In genomic region chr22:31161386-31161785, GRCh38 we compare ENCODE assay signal across 8 cellular contexts. TPM values are rescaled to one million over a fixed set of nuclear protein-coding genes. Genes with fewer than 3 reads are reported as not detected.
DNase-seq lines count a peak whose midpoint lies in the region; ATAC-seq and TF ChIP-seq lines count a peak whose summit lies in the region.

No MANE protein-coding gene starts in this region.

- no peaks in the 10 kb centered on the region for H3K9me3 Mint-ChIP-seq in chondrocyte (ENCODE audit: low read depth)
- no peaks in the 10 kb centered on the region for H3K9me3 Mint-ChIP-seq in natural killer cell

- H4K20me1 ChIP-seq in IMR-90 (ENCODE audit: insufficient read depth, low read length) = peaks cover 9% of the 10 kb centered on the region; the same call in 1 of the 2 replicates

- no peak for TF ChIP-seq POLR2A in IMR-90 (IDR thresholded peaks at IDR 0.05; ENCODE audit: low read depth, low read length)

- peak overlapping the region; percentile 97; the same call in 1 of the 2 replicates for H3K9ac ChIP-seq in IMR-90 (ENCODE audit: low read depth, low read length)

- no peaks in the 10 kb centered on the region for H3K9me3 ChIP-seq in A673 (ENCODE audit: low read depth, low read length, poor library complexity, severe bottlenecking)
- no peaks in the 10 kb centered on the region for H3K9me3 ChIP-seq in IMR-90 (ENCODE audit: control insufficient read depth, insufficient read depth, low read length)

- in situ Hi-C loops in IMR-90 (cut with MboI; ENCODE audit: low sequenced_read_pairs) = no loop called here

- no peak overlapping the region for H2BK15ac ChIP-seq in IMR-90 (ENCODE audit: low read depth, low read length)

- CTCF ChIA-PET in A673 (lab: Charles Lee) (no interaction called here), IMR-90 (lab: Yijun Ruan, JAX) (interaction anchor here (0.6 to 1.2 kb wide), 2 partner anchors 13 to 81 kb away, joined by 3 read pairs; no protein-coding TSS in a partner anchor)

- H3K4me1 Mint-ChIP-seq in chondrocyte (ENCODE audit: low read depth) (peaks cover 33% of the 10 kb centered on the region), natural killer cell (peaks cover 29 to 38% of the 10 kb centered on the region in 2 donors)

- H3K36me3 Mint-ChIP-seq in chondrocyte (ENCODE audit: low read depth) (peaks cover 6% of the 10 kb centered on the region), natural killer cell (no peaks in the 10 kb centered on the region)

- no peak overlapping the region for H2BK120ac ChIP-seq in IMR-90 (ENCODE audit: low read depth, low read length)

- H3K27ac Mint-ChIP-seq in chondrocyte (ENCODE audit: unreplicated experiment) = peak overlapping the region; percentile 100
- peak overlapping the region; percentile 91 to 93 for H3K27ac Mint-ChIP-seq in natural killer cell

- H3K56ac ChIP-seq in IMR-90 (ENCODE audit: extremely low read depth, insufficient read depth, low read length) = no peak overlapping the region

- H4K8ac ChIP-seq in IMR-90 (ENCODE audit: low read depth in 2 of 2, low read length in 2 of 2) = no peak overlapping the region; a peak in 1 of 4 replicates

- no peaks in the 10 kb centered on the region for H3K27me3 Mint-ChIP-seq in chondrocyte (ENCODE audit: low read depth)
- no peaks in the 10 kb centered on the region for H3K27me3 Mint-ChIP-seq in natural killer cell (ENCODE audit: low read depth in 2 of 2)

- H2AK5ac ChIP-seq in IMR-90 (ENCODE audit: low read depth, low read length) = no peak overlapping the region; the same call in 1 of the 2 replicates

- peak overlapping the region; percentile 91 for H3K4me3 Mint-ChIP-seq in chondrocyte (ENCODE audit: unreplicated experiment)
- H3K4me3 Mint-ChIP-seq in natural killer cell = peak overlapping the region; percentile 97

- no peak overlapping the region for H4K91ac ChIP-seq in IMR-90 (ENCODE audit: insufficient read depth, low read depth, low read length)

- POLR2A ChIA-PET in A673 (lab: Charles Lee; ENCODE audit: low non-redundant PET) (no interaction called here), IMR-90 (lab: Charles Lee; ENCODE audit: unreplicated experiment) (no interaction called here)

- no peaks in the 10 kb centered on the region for H3K27me3 ChIP-seq in A673 (replicated peaks; ENCODE audit: insufficient read depth, low read depth, low read length, poor library complexity)
- no peaks in the 10 kb centered on the region for H3K27me3 ChIP-seq in IMR-90 (ENCODE audit: control insufficient read depth, insufficient read depth, low read length)

- H3K27ac ChIP-seq in A673 (ENCODE audit: low read depth, low read length, poor library complexity, severe bottlenecking) (no peak overlapping the region), IMR-90 (ENCODE audit: insufficient read depth, low read length) (peak overlapping the region; percentile 25; the same call in 1 of the 2 replicates)

- H3K9me1 ChIP-seq in IMR-90 (ENCODE audit: insufficient read depth, low read length) = peaks cover 15% of the 10 kb centered on the region

- ATAC-seq in IMR-90 (ENCODE audit: low read depth) (no peak), natural killer cell (no peak), GM21390 (IDR thresholded peaks at IDR 0.05; ENCODE audit: unreplicated experiment) (no peak)

- peak overlapping the region; percentile 4; the same call in 1 of the 2 replicates for H3K4ac ChIP-seq in IMR-90 (ENCODE audit: low read depth, low read length)

- H3K36me3 ChIP-seq in A673 (ENCODE audit: insufficient read depth, low read length, poor library complexity, severe bottlenecking) (peaks cover 3% of the 10 kb centered on the region), IMR-90 (ENCODE audit: control insufficient read depth, insufficient read depth, low read length) (peaks cover 14% of the 10 kb centered on the region)

- no peak overlapping the region for H2AFZ ChIP-seq in IMR-90 (replicated peaks; ENCODE audit: low read length, poor library complexity)

- DNase-seq in A673 (ENCODE audit: low spot score) = no peak
- no peak for DNase-seq in IMR-90
- DNase-seq in chondrocyte (ENCODE audit: low spot score) = no peak
- DNase-seq in natural killer cell = no peak
- DNase-seq in stimulated activated CD4-positive, alpha-beta T cell treated with anti-CD3 and anti-CD28 coated beads, Interleukin-12 subunit alpha, Interleukin-12 subunit beta, amount 100 ng/mL, for 4 hours = no peak
- no peak for DNase-seq in dermis blood vessel endothelial cell
- no peak for DNase-seq in mesenteric fat pad (ENCODE audit: low spot score)

- H3K4me3 ChIP-seq in A673 (ENCODE audit: low read depth, low read length, poor library complexity, severe bottlenecking) (peak overlapping the region; percentile 86), IMR-90 (ENCODE audit: insufficient read depth, low read depth, low read length) (peak overlapping the region; percentile 90)

- BruUV-seq in A673 (replicated peaks; lab: Mats Ljungman, UMichigan) (no TSS peak), IMR-90 (replicated peaks; lab: Mats Ljungman, UMichigan) (TSS peak; percentile 34)

- intact Hi-C loops in A673 (cut with micrococcal nuclease; ENCODE audit: unreplicated experiment) = no loop called here
- intact Hi-C loops in IMR-90 (cut with micrococcal nuclease) = loop anchor here (5.0 kb wide), 1 partner anchor 71 kb away; no protein-coding TSS in a partner anchor
- intact Hi-C loops in natural killer cell (cut with micrococcal nuclease) = loop anchor here (2.0 kb wide), 1 partner anchor 69 kb away; no protein-coding TSS in a partner anchor

- no peak for TF ChIP-seq RAD21 in IMR-90 (IDR thresholded peaks at IDR 0.05; ENCODE audit: low read length)

- H3K79me1 ChIP-seq in IMR-90 (ENCODE audit: low read depth in 1 of 2, low read length in 2 of 2) = peaks cover 12 to 42% of the 10 kb centered on the region in 2 experiments; a peak in 3 of 4 replicates

- no peak overlapping the region for H2BK20ac ChIP-seq in IMR-90 (ENCODE audit: low read depth, low read length)

- H3K18ac ChIP-seq in IMR-90 (ENCODE audit: low read depth, low read length) = no peak overlapping the region; the same call in 1 of the 2 replicates

- dilution Hi-C loops in IMR-90 (cut with HindIII; ENCODE audit: low sequenced_read_pairs, unreplicated experiment) = no loop called here

- peak overlapping the region; percentile 46 for H2BK5ac ChIP-seq in IMR-90 (ENCODE audit: low read depth, low read length, poor library complexity, severe bottlenecking)

- peak overlapping the region; percentile 95 for H3K4me2 ChIP-seq in IMR-90 (ENCODE audit: low read depth, low read length)

- H3K23ac ChIP-seq in IMR-90 (ENCODE audit: low read depth, low read length) = peak overlapping the region; percentile 81; the same call in 1 of the 2 replicates

- TF ChIP-seq CTCF in A673 (conservative IDR thresholded peaks at IDR 0.05; ENCODE audit: low read depth, low read length) = no peak
- no peak for TF ChIP-seq CTCF in IMR-90 (conservative IDR thresholded peaks at IDR 0.05; ENCODE audit: low read depth, low read length)
- no peak for TF ChIP-seq CTCF in chondrocyte (IDR thresholded peaks at IDR 0.05)
- no peak for TF ChIP-seq CTCF in natural killer cell (IDR thresholded peaks at IDR 0.05)

- no peak overlapping the region for H2AK9ac ChIP-seq in IMR-90 (replicated peaks; ENCODE audit: low read depth, low read length, poor library complexity)

- H3K4me1 ChIP-seq in A673 (ENCODE audit: insufficient read depth, low read length, poor library complexity, severe bottlenecking) (peaks cover 10% of the 10 kb centered on the region), IMR-90 (ENCODE audit: control insufficient read depth, insufficient read depth, low read length) (peaks cover 11% of the 10 kb centered on the region)

- peak overlapping the region; percentile 24; the same call in 1 of the 2 replicates for H3K14ac ChIP-seq in IMR-90 (replicated peaks; ENCODE audit: low read depth, low read length)

- H4K5ac ChIP-seq in IMR-90 (ENCODE audit: low read depth, low read length) = peak overlapping the region; percentile 32; the same call in 1 of the 2 replicates

RNA-seq across cellular contexts. Expression of gene RNF185, which starts 1.4 kb away (rescaled TPM):
- total RNA-seq in A673 (2021) (28.2 and 31.8 TPM in 2 replicates), IMR-90 (2012; rRNA removed) (30.3 and 34.2 TPM in 2 replicates), chondrocyte (28.6 to 36.9 TPM (median 35.8 TPM) in 3 replicates), natural killer cell (10 to 100 TPM; 12.4 to 15.0 (median 13.2) TPM), dermis blood vessel endothelial cell (30.3 and 34.3 TPM in 2 replicates), mesenteric fat pad (39.0 TPM)
- 33.6 and 38.7 TPM in 2 replicates for polyA plus RNA-seq in IMR-90 (2012; rRNA removed)
- polyA plus RNA-seq in IMR-90 (2012; cell fraction: cytosol; rRNA removed) = 19.1 and 21.5 TPM in 2 replicates
- polyA plus RNA-seq in IMR-90 (2012; cell fraction: nucleus; rRNA removed; ENCODE audit: low replicate concordance) = 16.0 and 45.2 TPM in 2 replicates

RNA-seq across cellular contexts. Expression of gene PLA2G3, which starts 21.1 kb away (rescaled TPM):
- total RNA-seq in A673 (2021) (20.4 and 21.5 TPM in 2 replicates), IMR-90 (2012; rRNA removed) (under 0.01 TPM in 1 of 2 replicates, not detected in the other), chondrocyte (0.07 to 0.13 TPM in 2 of 3 replicates, not detected in the other), natural killer cell (not detected), dermis blood vessel endothelial cell (not detected in 2 replicates), mesenteric fat pad (not detected)
- polyA plus RNA-seq in IMR-90 (2012; rRNA removed) = 0.07 and 0.12 TPM in 2 replicates
- polyA plus RNA-seq in IMR-90 (2012; cell fraction: cytosol; rRNA removed) = 0.04 TPM in 1 of 2 replicates, not detected in the other
- 0.09 and 0.11 TPM in 2 replicates for polyA plus RNA-seq in IMR-90 (2012; cell fraction: nucleus; rRNA removed; ENCODE audit: low replicate concordance)

RNA-seq across cellular contexts. Expression of gene INPP5J, which starts 38.6 kb away (rescaled TPM):
- total RNA-seq in A673 (2021) (4.6 and 4.8 TPM in 2 replicates), IMR-90 (2012; rRNA removed) (0.28 and 0.36 TPM in 2 replicates), chondrocyte (3.5 to 5.9 TPM (median 5.2 TPM) in 3 replicates), natural killer cell (not detected), dermis blood vessel endothelial cell (0.33 TPM in 1 of 2 replicates, not detected in the other), mesenteric fat pad (0.19 TPM)
- polyA plus RNA-seq in IMR-90 (2012; rRNA removed) = 2.0 and 2.2 TPM in 2 replicates
- polyA plus RNA-seq in IMR-90 (2012; cell fraction: cytosol; rRNA removed) = 0.41 and 2.1 TPM in 2 replicates
- 9.6 and 20.2 TPM in 2 replicates for polyA plus RNA-seq in IMR-90 (2012; cell fraction: nucleus; rRNA removed; ENCODE audit: low replicate concordance)

RNA-seq across cellular contexts. Expression of gene LIMK2, which starts 50.7 kb away (rescaled TPM):
- total RNA-seq in A673 (2021) (27.9 and 33.4 TPM in 2 replicates), IMR-90 (2012; rRNA removed) (25.0 and 31.9 TPM in 2 replicates), chondrocyte (54.4 to 91.0 TPM (median 58.6 TPM) in 3 replicates), natural killer cell (10 to 100 TPM; 17.2 to 28.6 (median 19.1) TPM), dermis blood vessel endothelial cell (94.0 and 103 TPM in 2 replicates), mesenteric fat pad (52.1 TPM)
- polyA plus RNA-seq in IMR-90 (2012; rRNA removed) = 14.0 and 14.5 TPM in 2 replicates
- 7.5 and 8.9 TPM in 2 replicates for polyA plus RNA-seq in IMR-90 (2012; cell fraction: cytosol; rRNA removed)
- polyA plus RNA-seq in IMR-90 (2012; cell fraction: nucleus; rRNA removed; ENCODE audit: low replicate concordance) = 24.8 and 31.3 TPM in 2 replicates

RNA-seq across cellular contexts. Expression of gene SELENOM, which starts 54.0 kb away (rescaled TPM):
- total RNA-seq in A673 (2021) (3.2 and 5.0 TPM in 2 replicates), IMR-90 (2012; rRNA removed) (36.1 and 46.2 TPM in 2 replicates), chondrocyte (200 to 228 TPM (median 217 TPM) in 3 replicates), natural killer cell (10 to 100 TPM in 2 of 3 donors, 1 to 10 TPM in 1; 8.1 to 14.0 (median 10.6) TPM), dermis blood vessel endothelial cell (18.7 and 33.7 TPM in 2 replicates), mesenteric fat pad (160 TPM)
- polyA plus RNA-seq in IMR-90 (2012; rRNA removed) = 270 and 369 TPM in 2 replicates
- polyA plus RNA-seq in IMR-90 (2012; cell fraction: cytosol; rRNA removed) = 662 and 853 TPM in 2 replicates
- 256 and 316 TPM in 2 replicates for polyA plus RNA-seq in IMR-90 (2012; cell fraction: nucleus; rRNA removed; ENCODE audit: low replicate concordance)

Comparison
In these comparisons a context has a peak if more than half of its experiments do, and no peak if none do; other contexts are left out.
1. RNA of gene PLA2G3, which starts 21.1 kb away (total RNA-seq): 20.4 to 21.5 TPM in A673; 0.07 to 0.13 TPM in chondrocyte, under 0.01 TPM in IMR-90, not detected in natural killer cell, not detected in dermis blood vessel endothelial cell and not detected in mesenteric fat pad (single experiment); every median in the first group is over 10 times any median in the second.